In genomic region chr5:73907164-73907563, GRCh38 we compare ENCODE assay signal across 34 cellular contexts.
"Had no signal": no experiment of that assay in that cellular context is flagged by ENCODE, and none has a peak within 500 bp of the region (broad histone marks: within the 10 kb centered on the region; RNA-seq: fewer than 3 reads in every experiment).

No MANE protein-coding gene starts in this region.

- H3K9me3 ChIP-seq: ascending aorta had no signal

- H3K4me1 ChIP-seq: ascending aorta had no signal

- H3K27me3 ChIP-seq: ascending aorta, cardiac muscle cell had no signal

- DNase-seq: activated B cell treated with CpG ODN at 0.5 μM for 24 hours; activated CD4-positive, alpha-beta memory T cell treated with anti-CD3 and anti-CD28 coated beads for 36 hours; activated CD4-positive, alpha-beta T cell treated with anti-CD3 and anti-CD28 coated beads for 48 hours; activated CD4-positive, alpha-beta T cell treated with anti-CD3 and anti-CD28 coated beads, Interleukin-2, amount 10 ng/mL, durations not matched to agents 7 days and 5 days; activated CD4-positive, CD25-positive, alpha-beta regulatory T cell treated with anti-CD3 and anti-CD28 coated beads, Interleukin-2, amount 50 U/mL, for 72 hours; activated CD8-positive, alpha-beta memory T cell treated with anti-CD3 and anti-CD28 coated beads for 24 hours; activated CD8-positive, alpha-beta memory T cell treated with anti-CD3 and anti-CD28 coated beads, Interleukin-2, amount 10 ng/mL, durations not matched to agents 7 days and 5 days; activated CD8-positive, alpha-beta memory T cell treated with anti-CD3 and anti-CD28 coated beads, Interleukin-2, amount 50 U/mL, for 48 hours; activated CD8-positive, alpha-beta T cell treated with anti-CD3 and anti-CD28 coated beads, Interleukin-2, amount 10 ng/mL, durations not matched to agents 7 days and 5 days; activated effector memory CD4-positive, alpha-beta T cell treated with Interleukin-2 at 50 U/mL for 16 hours; activated gamma-delta T cell; activated naive CD4-positive, alpha-beta T cell treated with anti-CD3 and anti-CD28 coated beads, Interleukin-2, amount 10 ng/mL, durations not matched to agents 7 days and 5 days; activated naive CD4-positive, alpha-beta T cell treated with Interleukin-2 at 50 U/mL for 16 hours; activated naive CD8-positive, alpha-beta T cell treated with anti-CD3 and anti-CD28 coated beads, Interleukin-2, amount 10 ng/mL, durations not matched to agents 7 days and 5 days; activated naive CD8-positive, alpha-beta T cell treated with anti-CD3 and anti-CD28 coated beads, Interleukin-2, amount 50 U/mL, for 24 hours; activated T-cell treated with anti-CD3 and anti-CD28 coated beads, Interleukin-2, amount 50 U/mL, for 24 hours; activated T-cell treated with anti-CD3 and anti-CD28 coated beads, Interleukin-2, amount 50 U/mL, for 48 hours; amygdala; anterior cingulate cortex; caudate nucleus; cerebellar nuclear complex; T-helper 1 cell; T-helper 2 cell; T-helper 9 cell had no signal

- ATAC-seq: activated CD8-positive, alpha-beta memory T cell treated with anti-CD3 and anti-CD28 coated beads, Interleukin-2, amount 10 ng/mL, durations not matched to agents 7 days and 5 days; activated CD8-positive, alpha-beta T cell treated with anti-CD3 and anti-CD28 coated beads, Interleukin-2, amount 10 ng/mL, durations not matched to agents 7 days and 5 days; activated naive CD8-positive, alpha-beta T cell treated with anti-CD3 and anti-CD28 coated beads, Interleukin-2, amount 50 U/mL, for 24 hours had no signal

- H3K27ac ChIP-seq: ascending aorta, cardiac muscle cell, VCaP had no signal

- H3K9me3 Mint-ChIP-seq: activated B cell treated with CpG ODN at 0.5 μM for 24 hours; activated CD4-positive, alpha-beta memory T cell treated with anti-CD3 and anti-CD28 coated beads for 36 hours; activated CD4-positive, alpha-beta T cell treated with anti-CD3 and anti-CD28 coated beads, Interleukin-2, amount 10 ng/mL, durations not matched to agents 7 days and 5 days; activated naive CD4-positive, alpha-beta T cell treated with anti-CD3 and anti-CD28 coated beads, Interleukin-2, amount 10 ng/mL, durations not matched to agents 7 days and 5 days; activated naive CD4-positive, alpha-beta T cell treated with anti-CD3 and anti-CD28 coated beads, Interleukin-2, amount 50 U/mL, for 24 hours; activated naive CD8-positive, alpha-beta T cell treated with anti-CD3 and anti-CD28 coated beads, Interleukin-2, amount 10 ng/mL, durations not matched to agents 7 days and 5 days; activated naive CD8-positive, alpha-beta T cell treated with anti-CD3 and anti-CD28 coated beads, Interleukin-2, amount 50 U/mL, for 24 hours; activated T-cell treated with anti-CD3 and anti-CD28 coated beads, Interleukin-2, amount 50 U/mL, for 24 hours; activated T-helper 2 cell treated with anti-CD3 and anti-CD28 coated beads, Interferon-gamma antibody, Interleukin-2, Interleukin-4, amounts not matched to agents 10 μg/mL and 5 μg/mL and 100 μg/mL, durations not matched to agents 14 hours and 24 hours and 36 hours; central memory CD8-positive, alpha-beta T cell; T-helper 1 cell treated with Interleukin-12 subunit alpha and Interleukin-12 subunit beta and Interleukin-4 antibody, amounts not matched to agents 30 μg/mL and 1 μg/mL, for 36 hours; T-helper 2 cell treated with Interferon-gamma antibody and Interleukin-4, amounts not matched to agents 5 μg/mL and 100 μg/mL, for 36 hours had no signal

- H3K4me3 Mint-ChIP-seq: activated B cell treated with CpG ODN at 0.5 μM for 24 hours; activated CD4-positive, alpha-beta memory T cell treated with anti-CD3 and anti-CD28 coated beads for 36 hours; activated CD4-positive, alpha-beta T cell treated with anti-CD3 and anti-CD28 coated beads, Interleukin-2, amount 10 ng/mL, durations not matched to agents 7 days and 5 days; activated CD8-positive, alpha-beta memory T cell treated with anti-CD3 and anti-CD28 coated beads, Interleukin-2, amount 10 ng/mL, durations not matched to agents 7 days and 5 days; activated CD8-positive, alpha-beta T cell treated with anti-CD3 and anti-CD28 coated beads, Interleukin-2, amount 10 ng/mL, durations not matched to agents 7 days and 5 days; activated naive CD4-positive, alpha-beta T cell treated with anti-CD3 and anti-CD28 coated beads, Interleukin-2, amount 10 ng/mL, durations not matched to agents 7 days and 5 days; activated naive CD4-positive, alpha-beta T cell treated with anti-CD3 and anti-CD28 coated beads, Interleukin-2, amount 50 U/mL, for 24 hours; activated naive CD8-positive, alpha-beta T cell; activated naive CD8-positive, alpha-beta T cell treated with anti-CD3 and anti-CD28 coated beads, Interleukin-2, amount 10 ng/mL, durations not matched to agents 7 days and 5 days; activated naive CD8-positive, alpha-beta T cell treated with anti-CD3 and anti-CD28 coated beads, Interleukin-2, amount 50 U/mL, for 24 hours; activated T-cell treated with anti-CD3 and anti-CD28 coated beads, Interleukin-2, amount 50 U/mL, for 24 hours; brain; central memory CD8-positive, alpha-beta T cell; T-helper 1 cell treated with Interleukin-12 subunit alpha and Interleukin-12 subunit beta and Interleukin-4 antibody, amounts not matched to agents 30 μg/mL and 1 μg/mL, for 36 hours; T-helper 2 cell treated with Interferon-gamma antibody and Interleukin-4, amounts not matched to agents 5 μg/mL and 100 μg/mL, for 36 hours had no signal

- H3K4me3 ChIP-seq: ascending aorta, cardiac muscle cell had no signal

- H3K27ac Mint-ChIP-seq: activated B cell treated with CpG ODN at 0.5 μM for 24 hours; activated CD4-positive, alpha-beta memory T cell treated with anti-CD3 and anti-CD28 coated beads for 36 hours; activated CD4-positive, alpha-beta T cell treated with anti-CD3 and anti-CD28 coated beads, Interleukin-2, amount 10 ng/mL, durations not matched to agents 7 days and 5 days; activated CD8-positive, alpha-beta memory T cell treated with anti-CD3 and anti-CD28 coated beads, Interleukin-2, amount 10 ng/mL, durations not matched to agents 7 days and 5 days; activated CD8-positive, alpha-beta T cell treated with anti-CD3 and anti-CD28 coated beads, Interleukin-2, amount 10 ng/mL, durations not matched to agents 7 days and 5 days; activated naive CD4-positive, alpha-beta T cell treated with anti-CD3 and anti-CD28 coated beads, Interleukin-2, amount 10 ng/mL, durations not matched to agents 7 days and 5 days; activated naive CD4-positive, alpha-beta T cell treated with anti-CD3 and anti-CD28 coated beads, Interleukin-2, amount 50 U/mL, for 24 hours; activated naive CD8-positive, alpha-beta T cell; activated naive CD8-positive, alpha-beta T cell treated with anti-CD3 and anti-CD28 coated beads, Interleukin-2, amount 10 ng/mL, durations not matched to agents 7 days and 5 days; activated naive CD8-positive, alpha-beta T cell treated with anti-CD3 and anti-CD28 coated beads, Interleukin-2, amount 50 U/mL, for 24 hours; activated T-cell treated with anti-CD3 and anti-CD28 coated beads, Interleukin-2, amount 50 U/mL, for 24 hours; activated T-helper 2 cell treated with anti-CD3 and anti-CD28 coated beads, Interferon-gamma antibody, Interleukin-2, Interleukin-4, amounts not matched to agents 10 μg/mL and 5 μg/mL and 100 μg/mL, durations not matched to agents 14 hours and 24 hours and 36 hours; T-helper 1 cell treated with Interleukin-12 subunit alpha and Interleukin-12 subunit beta and Interleukin-4 antibody, amounts not matched to agents 30 μg/mL and 1 μg/mL, for 36 hours; T-helper 2 cell treated with Interferon-gamma antibody and Interleukin-4, amounts not matched to agents 5 μg/mL and 100 μg/mL, for 36 hours had no signal

- H3K4me1 Mint-ChIP-seq: activated B cell treated with CpG ODN at 0.5 μM for 24 hours; activated CD4-positive, alpha-beta T cell treated with anti-CD3 and anti-CD28 coated beads, Interleukin-2, amount 10 ng/mL, durations not matched to agents 7 days and 5 days; activated naive CD4-positive, alpha-beta T cell treated with anti-CD3 and anti-CD28 coated beads, Interleukin-2, amount 10 ng/mL, durations not matched to agents 7 days and 5 days; activated naive CD4-positive, alpha-beta T cell treated with anti-CD3 and anti-CD28 coated beads, Interleukin-2, amount 50 U/mL, for 24 hours; activated naive CD8-positive, alpha-beta T cell treated with anti-CD3 and anti-CD28 coated beads, Interleukin-2, amount 10 ng/mL, durations not matched to agents 7 days and 5 days; activated naive CD8-positive, alpha-beta T cell treated with anti-CD3 and anti-CD28 coated beads, Interleukin-2, amount 50 U/mL, for 24 hours had no signal

- H3K27me3 Mint-ChIP-seq: activated naive CD8-positive, alpha-beta T cell; brain; central memory CD8-positive, alpha-beta T cell had no signal

- H3K36me3 Mint-ChIP-seq: activated CD4-positive, alpha-beta memory T cell treated with anti-CD3 and anti-CD28 coated beads for 36 hours; activated CD8-positive, alpha-beta memory T cell treated with anti-CD3 and anti-CD28 coated beads, Interleukin-2, amount 10 ng/mL, durations not matched to agents 7 days and 5 days; activated naive CD4-positive, alpha-beta T cell treated with anti-CD3 and anti-CD28 coated beads, Interleukin-2, amount 10 ng/mL, durations not matched to agents 7 days and 5 days; activated naive CD4-positive, alpha-beta T cell treated with anti-CD3 and anti-CD28 coated beads, Interleukin-2, amount 50 U/mL, for 24 hours; activated naive CD8-positive, alpha-beta T cell; activated naive CD8-positive, alpha-beta T cell treated with anti-CD3 and anti-CD28 coated beads, Interleukin-2, amount 10 ng/mL, durations not matched to agents 7 days and 5 days; brain had no signal

- H3K36me3 ChIP-seq: cardiac muscle cell had no signal
